ENCODE assay signal across 8 cellular contexts in genomic region chr9:129139993-129140396, GRCh38. TPM values are rescaled to one million over a fixed set of nuclear protein-coding genes. Genes with fewer than 3 reads are reported as not detected.
DNase-seq lines count a peak whose midpoint lies in the region; ATAC-seq and TF ChIP-seq lines count a peak whose summit lies in the region.

No MANE protein-coding gene starts in this region.

- peak overlapping the region; percentile 58 for H3K4me3 ChIP-seq in BE2C (ENCODE audit: low read depth, low read length)

- TF ChIP-seq CTCF in BE2C (IDR thresholded peaks at IDR 0.05; ENCODE audit: low read depth, low read length) (no peak), endothelial cell (IDR thresholded peaks at IDR 0.05; ENCODE audit: unreplicated experiment) (no peak), mesothelial cell of epicardium (IDR thresholded peaks at IDR 0.05; ENCODE audit: unreplicated experiment) (no peak)

- no peaks in the 10 kb centered on the region for H3K9me3 ChIP-seq in BE2C

- peak overlapping the region; percentile 100 for H3K27ac Mint-ChIP-seq in endothelial cell (ENCODE audit: unreplicated experiment)
- H3K27ac Mint-ChIP-seq in mesothelial cell of epicardium: peak overlapping the region; percentile 100

- DNase-seq in BE2C (peak; percentile 97), NOMO-1 (lab: John Stamatoyannopoulos, UW; ENCODE audit: unreplicated experiment in 2 of 2) (peak; percentile 94 to 96), endothelial cell (ENCODE audit: low spot score) (peak; percentile 75), mesothelial cell of epicardium (ENCODE audit: low spot score in 2 of 2, unreplicated experiment in 2 of 2) (peak; percentile 60 to 67)
- DNase-seq in activated CD8-positive, alpha-beta memory T cell treated with anti-CD3 and anti-CD28 coated beads, Interleukin-2, amount 50 U/mL, for 24 hours (ENCODE audit: extremely low read depth): peak; percentile 68
- peak; percentile 76 to 78 for DNase-seq in stimulated activated CD8-positive, alpha-beta memory T cell treated with anti-CD3 and anti-CD28 coated beads, Interleukin-15, amount 100 ng/mL, for 48 hours (ENCODE audit: low read depth in 2 of 2)

- H3K36me3 Mint-ChIP-seq in endothelial cell (ENCODE audit: low read depth, unreplicated experiment) (peaks cover 17% of the 10 kb centered on the region), mesothelial cell of epicardium (peaks cover 12% of the 10 kb centered on the region)

- peak; percentile 47 for ATAC-seq in GM19324 (IDR thresholded peaks at IDR 0.05; ENCODE audit: low FRiP score, unreplicated experiment)
- ATAC-seq in HG03575 (IDR thresholded peaks at IDR 0.05; ENCODE audit: extremely low read depth, insufficient number of reproducible peaks, low FRiP score, unreplicated experiment): peak; percentile 28

- H3K9me3 Mint-ChIP-seq in endothelial cell (ENCODE audit: unreplicated experiment) (no peaks in the 10 kb centered on the region), mesothelial cell of epicardium (no peaks in the 10 kb centered on the region)

- H3K27me3 Mint-ChIP-seq in endothelial cell (ENCODE audit: unreplicated experiment): peaks cover 10% of the 10 kb centered on the region
- no peaks in the 10 kb centered on the region for H3K27me3 Mint-ChIP-seq in mesothelial cell of epicardium (ENCODE audit: low read depth)

- peaks cover 30% of the 10 kb centered on the region for H3K4me1 ChIP-seq in BE2C

- no peaks in the 10 kb centered on the region for H3K27me3 ChIP-seq in BE2C

- peak overlapping the region; percentile 92 for H3K4me3 Mint-ChIP-seq in endothelial cell (ENCODE audit: unreplicated experiment)
- peak overlapping the region; percentile 75 for H3K4me3 Mint-ChIP-seq in mesothelial cell of epicardium

- H3K4me1 Mint-ChIP-seq in endothelial cell (ENCODE audit: unreplicated experiment) (peaks cover 52% of the 10 kb centered on the region), mesothelial cell of epicardium (peaks cover 48% of the 10 kb centered on the region)

- H3K36me3 ChIP-seq in BE2C: peaks cover 31% of the 10 kb centered on the region

RNA-seq across cellular contexts. Expression of gene PTPA, which starts 28.8 kb away (rescaled TPM):
- polyA plus RNA-seq in BE2C (2012; ENCODE audit: insufficient read depth, insufficient read length, low read depth): 175 TPM
- total RNA-seq in endothelial cell (ENCODE audit: unreplicated experiment) (120 TPM), mesothelial cell of epicardium (157 to 164 TPM (median 160 TPM) in 3 replicates)

RNA-seq across cellular contexts. Expression of gene CRAT, which starts 29.4 kb away (rescaled TPM):
- polyA plus RNA-seq in BE2C (2012; ENCODE audit: insufficient read depth, insufficient read length, low read depth): 15.2 TPM
- 42.9 TPM for total RNA-seq in endothelial cell (ENCODE audit: unreplicated experiment)
- total RNA-seq in mesothelial cell of epicardium: 26.4 to 27.6 TPM (median 26.4 TPM) in 3 replicates

RNA-seq across cellular contexts. Expression of gene IER5L, which starts 38.1 kb away (rescaled TPM):
- polyA plus RNA-seq in BE2C (2012; ENCODE audit: insufficient read depth, insufficient read length, low read depth): 38.6 TPM
- total RNA-seq in endothelial cell (ENCODE audit: unreplicated experiment) (5.2 TPM), mesothelial cell of epicardium (31.3 to 34.7 TPM (median 31.9 TPM) in 3 replicates)

RNA-seq across cellular contexts. Expression of gene DOLPP1, which starts 59.1 kb away (rescaled TPM):
- 116 TPM for polyA plus RNA-seq in BE2C (2012; ENCODE audit: insufficient read depth, insufficient read length, low read depth)
- total RNA-seq in endothelial cell (ENCODE audit: unreplicated experiment) (21.4 TPM), mesothelial cell of epicardium (16.9 to 21.5 TPM (median 20.0 TPM) in 3 replicates)

Comparison
In these comparisons a context has a peak if more than half of its experiments do, and no peak if none do; other contexts are left out.
1. Peak in every context shown above with its lines: DNase-seq, ATAC-seq and H3K4me3 ChIP-seq.